8 cellular contexts compared by ENCODE assay signal in the genomic region with DNA sequence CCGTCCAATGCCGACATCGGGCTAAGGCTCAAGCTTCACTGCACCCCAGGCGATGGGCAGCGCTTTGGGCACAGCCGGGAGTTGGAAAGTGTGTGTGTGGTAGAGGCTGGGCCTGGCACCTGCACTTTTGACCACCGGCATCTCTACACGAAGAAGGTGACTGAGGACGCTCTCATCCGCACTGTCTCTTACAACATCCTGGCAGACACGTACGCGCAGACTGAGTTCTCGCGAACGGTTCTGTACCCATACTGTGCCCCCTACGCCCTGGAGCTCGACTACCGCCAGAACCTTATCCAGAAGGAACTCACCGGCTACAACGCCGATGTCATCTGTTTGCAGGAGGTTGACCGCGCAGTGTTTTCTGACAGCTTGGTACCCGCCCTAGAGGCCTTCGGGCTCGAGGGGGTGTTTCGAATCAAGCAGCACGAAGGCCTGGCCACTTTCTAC. TPM values are rescaled to one million over a fixed set of nuclear protein-coding genes. Genes with fewer than 3 reads are reported as not detected.
DNase-seq lines count a peak whose midpoint lies in the region; ATAC-seq and TF ChIP-seq lines count a peak whose summit lies in the region.

No MANE protein-coding gene starts in this region.

- ATAC-seq in HG02642 (IDR thresholded peaks at IDR 0.05; ENCODE audit: poor library complexity, unreplicated experiment): peak; percentile 14

- H3K4me3 ChIP-seq in astrocyte of the spinal cord (ENCODE audit: low read depth, low read length): peak overlapping the region; percentile 92

- in situ Hi-C loops in astrocyte of the spinal cord (cut with HindIII; ENCODE audit: low sequenced_read_pairs): no loop called here

- DNase-seq in Daoy (ENCODE audit: low read depth) (peak; percentile 24), SW480 (ENCODE audit: low spot score) (peak; percentile 44), astrocyte of the spinal cord (ENCODE audit: low read depth, low spot score) (peak; percentile 41), kidney tubule cell (ENCODE audit: low spot score) (peak; percentile 53), superior temporal gyrus (ENCODE audit: extremely low spot score) (no peak), SIG-M5 (lab: John Stamatoyannopoulos, UW) (no peak)
- DNase-seq in stimulated activated CD8-positive, alpha-beta memory T cell treated with anti-CD3 and anti-CD28 coated beads, Interleukin-12 subunit alpha, Interleukin-12 subunit beta, amount 100 ng/mL, for 1 hour (ENCODE audit: low read depth): peak; percentile 5

- TF ChIP-seq CTCF in astrocyte of the spinal cord (IDR thresholded peaks at IDR 0.05; ENCODE audit: low read depth, low read length): no peak

RNA-seq across cellular contexts. Expression of gene PDE12, which starts 1.0 kb away (rescaled TPM):
- 15.7 and 19.3 TPM in 2 replicates for total RNA-seq in Daoy (2014; rRNA removed; shearing (Covaris generic))

RNA-seq across cellular contexts. Expression of gene DNAH12, which starts 13.0 kb away (rescaled TPM):
- total RNA-seq in Daoy (2014; rRNA removed; shearing (Covaris generic)): 0.06 TPM in 1 of 2 replicates, not detected in the other

RNA-seq across cellular contexts. Expression of gene ARF4, which starts 40.0 kb away (rescaled TPM):
- 216 and 220 TPM in 2 replicates for total RNA-seq in Daoy (2014; rRNA removed; shearing (Covaris generic))

Comparison
In these comparisons a context has a peak if more than half of its experiments do, and no peak if none do; other contexts are left out.
1. DNase-seq: peak in Daoy (single experiment), SW480 (single experiment), astrocyte of the spinal cord (single experiment), kidney tubule cell (single experiment) and stimulated activated CD8-positive, alpha-beta memory T cell treated with anti-CD3 and anti-CD28 coated beads, Interleukin-12 subunit alpha, Interleukin-12 subunit beta, amount 100 ng/mL, for 1 hour (single experiment); none in superior temporal gyrus (single experiment) and SIG-M5 (single experiment).